1 cellular context compared by ENCODE assay signal in the genomic region with DNA sequence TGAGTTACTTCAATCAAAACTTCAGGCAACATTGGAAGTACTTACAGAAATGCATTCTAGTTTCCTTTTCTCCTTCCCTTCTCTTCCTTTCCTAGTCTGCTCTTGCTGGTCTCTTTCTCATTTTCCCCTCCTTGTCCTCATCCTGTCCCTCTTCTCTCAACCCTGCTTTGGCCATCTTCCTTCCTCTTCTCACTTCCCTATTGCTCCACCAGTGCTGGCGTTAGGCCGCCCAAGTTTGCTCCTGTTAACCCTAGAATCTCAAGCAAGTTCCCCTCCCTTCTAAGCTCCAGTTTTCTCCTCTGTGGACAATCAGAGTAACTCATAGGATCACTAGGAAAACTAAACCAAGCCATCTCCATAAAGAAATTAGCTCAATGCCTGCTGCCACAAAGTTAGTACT.
TF ChIP-seq lines count a peak whose summit lies in the region.

No MANE protein-coding gene starts in this region.

TF ChIP-seq in K562, 482 proteins besides CTCF, POLR2A, EP300 and RAD21:
- TF ChIP-seq GABPB1 (CRISPR knock-in tag; IDR thresholded peaks at IDR 0.05) (no peak), SPI1 (IDR thresholded peaks at IDR 0.05; ENCODE audit: borderline replicate concordance, low read depth, low read length) (peak; percentile 31; the same call in 1 of the 2 replicates)
